ENCODE assay signal across 23 cellular contexts in genomic region chr6:88499436-88499835, GRCh38.
"Had no signal": no experiment of that assay in that cellular context is flagged by ENCODE, and none has a peak within 500 bp of the region (broad histone marks: within the 10 kb centered on the region; RNA-seq: fewer than 3 reads in every experiment).

No MANE protein-coding gene starts in this region.

- H3K36me3 ChIP-seq: adrenal gland had no signal

- H3K4me3 Mint-ChIP-seq: activated CD8-positive, alpha-beta T cell treated with anti-CD3 and anti-CD28 coated beads for 36 hours; activated naive CD8-positive, alpha-beta T cell treated with anti-CD3 and anti-CD28 coated beads, Interleukin-2, amount 10 ng/mL, durations not matched to agents 7 days and 5 days; activated T-cell treated with anti-CD3 and anti-CD28 coated beads, Interleukin-2, amount 50 U/mL, for 72 hours; brain; central memory CD8-positive, alpha-beta T cell; T-cell had no signal

- H3K4me1 Mint-ChIP-seq: activated naive CD8-positive, alpha-beta T cell treated with anti-CD3 and anti-CD28 coated beads, Interleukin-2, amount 10 ng/mL, durations not matched to agents 7 days and 5 days; brain; central memory CD8-positive, alpha-beta T cell had no signal

- H3K4me3 ChIP-seq: adrenal gland, K562 had no signal

- H3K9me3 ChIP-seq: adrenal gland had no signal

- H3K27me3 Mint-ChIP-seq: activated naive CD8-positive, alpha-beta T cell treated with anti-CD3 and anti-CD28 coated beads, Interleukin-2, amount 10 ng/mL, durations not matched to agents 7 days and 5 days had no signal

- H3K27ac ChIP-seq: adrenal gland, VCaP had no signal

- DNase-seq: activated CD4-positive, CD25-positive, alpha-beta regulatory T cell; activated CD8-positive, alpha-beta memory T cell treated with anti-CD3 and anti-CD28 coated beads, Interleukin-2, amount 50 U/mL, for 4 hours; activated CD8-positive, alpha-beta T cell treated with anti-CD3 and anti-CD28 coated beads for 36 hours; activated naive CD4-positive, alpha-beta T cell treated with anti-CD3 and anti-CD28 coated beads, Interleukin-2, amount 50 U/mL, for 16 hours; activated naive CD8-positive, alpha-beta T cell treated with anti-CD3 and anti-CD28 coated beads, Interleukin-2, amount 10 ng/mL, durations not matched to agents 7 days and 5 days; activated T-cell treated with anti-CD3 and anti-CD28 coated beads, Interleukin-2, amount 50 U/mL, for 72 hours; adrenal gland; anterior cingulate cortex; Kasumi-1; NCI-H1105; NCI-H1436; NCI-H1694 treated with DMSO at 0.1 percent for 48 hours; NCI-H2029 treated with DMSO at 0.1 percent for 48 hours; NCI-H345; NCI-H510A; NK-92 treated with Interleukin-12 subunit alpha and Interleukin-12 subunit beta, amount 100 ng/mL, for 24 hours; SIG-M5; T-cell had no signal

- ATAC-seq: activated CD8-positive, alpha-beta T cell treated with anti-CD3 and anti-CD28 coated beads for 36 hours; activated T-cell treated with anti-CD3 and anti-CD28 coated beads, Interleukin-2, amount 50 U/mL, for 72 hours; K562; T-cell had no signal

- H3K27ac Mint-ChIP-seq: activated CD8-positive, alpha-beta T cell treated with anti-CD3 and anti-CD28 coated beads for 36 hours; activated naive CD8-positive, alpha-beta T cell treated with anti-CD3 and anti-CD28 coated beads, Interleukin-2, amount 10 ng/mL, durations not matched to agents 7 days and 5 days; activated T-cell treated with anti-CD3 and anti-CD28 coated beads, Interleukin-2, amount 50 U/mL, for 72 hours; activated T-helper 2 cell treated with anti-CD3 and anti-CD28 coated beads, Interferon-gamma antibody, Interleukin-2, Interleukin-4, amounts not matched to agents 10 μg/mL and 5 μg/mL and 100 μg/mL, durations not matched to agents 14 hours and 24 hours and 36 hours; brain; T-cell had no signal

- H3K27me3 ChIP-seq: adrenal gland had no signal

- H3K36me3 Mint-ChIP-seq: activated naive CD8-positive, alpha-beta T cell treated with anti-CD3 and anti-CD28 coated beads, Interleukin-2, amount 10 ng/mL, durations not matched to agents 7 days and 5 days; brain; T-cell had no signal

- H3K4me1 ChIP-seq: adrenal gland had no signal

- H3K9me3 Mint-ChIP-seq: activated T-cell treated with anti-CD3 and anti-CD28 coated beads, Interleukin-2, amount 50 U/mL, for 72 hours; activated T-helper 2 cell treated with anti-CD3 and anti-CD28 coated beads, Interferon-gamma antibody, Interleukin-2, Interleukin-4, amounts not matched to agents 10 μg/mL and 5 μg/mL and 100 μg/mL, durations not matched to agents 14 hours and 24 hours and 36 hours; central memory CD8-positive, alpha-beta T cell; T-cell had no signal
